6 cellular contexts compared by ENCODE assay signal in genomic region chr19:38386968-38387549, GRCh38. TPM values are rescaled to one million over a fixed set of nuclear protein-coding genes. Genes with fewer than 3 reads are reported as not detected.
DNase-seq lines count a peak whose midpoint lies in the region; ATAC-seq and TF ChIP-seq lines count a peak whose summit lies in the region.

No MANE protein-coding gene starts in this region.

- H3K4me3 Mint-ChIP-seq in IgD-negative memory B cell (peak overlapping the region; percentile 71 to 95 (median 88)), chondrocyte (ENCODE audit: unreplicated experiment) (peak overlapping the region; percentile 92)

- H3K9me3 ChIP-seq in trophoblast cell (ENCODE audit: insufficient read depth, low read depth, low read length): no peaks in the 10 kb centered on the region

- H3K79me1 ChIP-seq in trophoblast cell (ENCODE audit: low read length): peaks cover 8% of the 10 kb centered on the region

- H3K4me1 ChIP-seq in trophoblast cell (ENCODE audit: control insufficient read depth in 1 of 2, insufficient read depth in 2 of 2, low read length in 2 of 2): peaks cover 19 to 23% of the 10 kb centered on the region in 2 experiments

- H3K9me3 Mint-ChIP-seq in IgD-negative memory B cell (no peaks in the 10 kb centered on the region), chondrocyte (ENCODE audit: low read depth) (no peaks in the 10 kb centered on the region)

- H3K27me3 ChIP-seq in trophoblast cell (ENCODE audit: insufficient read depth, low read length): no peaks in the 10 kb centered on the region

- H3K4me2 ChIP-seq in trophoblast cell (ENCODE audit: low read length): peak overlapping the region; percentile 66

- no peak overlapping the region for H4K12ac ChIP-seq in trophoblast cell (ENCODE audit: low read depth, low read length)

- no peak for ATAC-seq in HG02678 (IDR thresholded peaks at IDR 0.05; ENCODE audit: unreplicated experiment)

- H3K27me3 Mint-ChIP-seq in IgD-negative memory B cell: peaks cover 31% of the 10 kb centered on the region
- no peaks in the 10 kb centered on the region for H3K27me3 Mint-ChIP-seq in chondrocyte (ENCODE audit: low read depth)

- H4K8ac ChIP-seq in trophoblast cell (ENCODE audit: low read depth, low read length): peak overlapping the region; percentile 59

- no peak overlapping the region for H3K23ac ChIP-seq in trophoblast cell (ENCODE audit: low read length)

- H3K14ac ChIP-seq in trophoblast cell (ENCODE audit: low read length): no peak overlapping the region

- H3K27ac Mint-ChIP-seq in IgD-negative memory B cell (peak overlapping the region in 2 of 3 donors; percentile 13 to 59), chondrocyte (ENCODE audit: unreplicated experiment) (peak overlapping the region; percentile 68)

- H3K18ac ChIP-seq in trophoblast cell (ENCODE audit: low read length): no peak overlapping the region

- peaks cover 37 to 42% of the 10 kb centered on the region in 2 experiments for H3K36me3 ChIP-seq in trophoblast cell (ENCODE audit: control insufficient read depth in 1 of 2, insufficient read depth in 2 of 2, low read length in 2 of 2)

- no peak overlapping the region for H2BK5ac ChIP-seq in trophoblast cell (ENCODE audit: low read depth, low read length, poor library complexity)

- DNase-seq in chondrocyte (ENCODE audit: low spot score) (no peak), trophoblast cell (no peak), cerebellar cortex (ENCODE audit: low spot score) (no peak), occipital lobe (lab: John Stamatoyannopoulos, UW) (no peak)

- no peaks in the 10 kb centered on the region for H3K79me2 ChIP-seq in trophoblast cell (ENCODE audit: control insufficient read depth, insufficient read depth, low read length, poor library complexity)

- H3K4me3 ChIP-seq in trophoblast cell (ENCODE audit: low read depth, low read length): no peak overlapping the region

- no peak overlapping the region for H2BK120ac ChIP-seq in trophoblast cell (ENCODE audit: insufficient read depth, low read length, poor library complexity)

- WGBS in trophoblast cell (ENCODE audit: extremely low coverage, insufficient coverage, insufficient read length): no CpG with 5 or more reads among the region's 37 CpGs

- H4K91ac ChIP-seq in trophoblast cell (ENCODE audit: low read depth, low read length): no peak overlapping the region

- H2BK12ac ChIP-seq in trophoblast cell (ENCODE audit: low read length): peak overlapping the region; percentile 23

- H3K4ac ChIP-seq in trophoblast cell (ENCODE audit: low read depth, low read length): no peak overlapping the region

- no peak overlapping the region for H2AFZ ChIP-seq in trophoblast cell (ENCODE audit: insufficient read depth, low read length, poor library complexity)

- no peak for TF ChIP-seq CTCF in chondrocyte (IDR thresholded peaks at IDR 0.05)

- H2AK5ac ChIP-seq in trophoblast cell (ENCODE audit: low read length): peak overlapping the region; percentile 28

- no peak overlapping the region for H3K9ac ChIP-seq in trophoblast cell (ENCODE audit: low read length)

- H3K36me3 Mint-ChIP-seq in IgD-negative memory B cell (peaks cover 12% of the 10 kb centered on the region), chondrocyte (ENCODE audit: low read depth) (peaks cover 5% of the 10 kb centered on the region)

- H3K4me1 Mint-ChIP-seq in IgD-negative memory B cell: peaks cover 5 to 12% (median 10%) of the 10 kb centered on the region in 3 donors
- H3K4me1 Mint-ChIP-seq in chondrocyte (ENCODE audit: low read depth): peaks cover 20% of the 10 kb centered on the region

- H3K27ac ChIP-seq in trophoblast cell (ENCODE audit: low read depth, low read length): no peak overlapping the region

RNA-seq across cellular contexts. Expression of gene GGN, which starts 0.8 kb away (rescaled TPM):
- not detected for polyA plus RNA-seq in IgD-negative memory B cell
- total RNA-seq in chondrocyte (0.80 to 1.8 TPM (median 1.5 TPM) in 3 replicates), occipital lobe (0.62 TPM)
- 0.21 and 0.31 TPM in 2 replicates for polyA plus RNA-seq in trophoblast cell (2013)

RNA-seq across cellular contexts. Expression of gene SPRED3, which starts 1.4 kb away (rescaled TPM):
- not detected for polyA plus RNA-seq in IgD-negative memory B cell
- total RNA-seq in chondrocyte: 3.2 to 4.6 TPM (median 4.6 TPM) in 3 replicates
- polyA plus RNA-seq in trophoblast cell (2013): 2.3 and 2.5 TPM in 2 replicates
- total RNA-seq in occipital lobe: 1.4 TPM

RNA-seq across cellular contexts. Expression of gene PSMD8, which starts 12.7 kb away (rescaled TPM):
- 191 TPM for polyA plus RNA-seq in IgD-negative memory B cell
- 181 to 197 TPM (median 197 TPM) in 3 replicates for total RNA-seq in chondrocyte
- polyA plus RNA-seq in trophoblast cell (2013): 201 and 203 TPM in 2 replicates
- 102 TPM for total RNA-seq in occipital lobe

RNA-seq across cellular contexts. Expression of gene FAM98C, which starts 15.8 kb away (rescaled TPM):
- 26.2 TPM for polyA plus RNA-seq in IgD-negative memory B cell
- 15.5 to 16.5 TPM (median 16.0 TPM) in 3 replicates for total RNA-seq in chondrocyte
- 3.6 and 4.1 TPM in 2 replicates for polyA plus RNA-seq in trophoblast cell (2013)
- 8.0 TPM for total RNA-seq in occipital lobe

RNA-seq across cellular contexts. Expression of gene RASGRP4, which starts 39.0 kb away (rescaled TPM):
- polyA plus RNA-seq in IgD-negative memory B cell: 0.25 TPM
- not detected in 3 replicates for total RNA-seq in chondrocyte
- 0.03 TPM in 1 of 2 replicates, not detected in the other for polyA plus RNA-seq in trophoblast cell (2013)
- total RNA-seq in occipital lobe: 0.16 TPM
